In genomic region chr9:109640232-109641078, GRCh38 we compare ENCODE assay signal across 8 cellular contexts.
DNase-seq lines count a peak whose midpoint lies in the region; ATAC-seq and TF ChIP-seq lines count a peak whose summit lies in the region.

No MANE protein-coding gene starts in this region.

- H3K14ac ChIP-seq in trophoblast cell (ENCODE audit: low read length), result no peak overlapping the region

- ATAC-seq in HG03460 (IDR thresholded peaks at IDR 0.05; ENCODE audit: unreplicated experiment) (no peak), GM19328 (IDR thresholded peaks at IDR 0.05; ENCODE audit: unreplicated experiment) (no peak)

- H2BK12ac ChIP-seq in trophoblast cell (ENCODE audit: low read length), result no peak overlapping the region

- no peak for DNase-seq in AG04449 (ENCODE audit: low read depth, low spot score)
- DNase-seq in LHCN-M2 (ENCODE audit: low read depth), result peak; percentile 47
- peak; percentile 79 for DNase-seq in cardiac septum (ENCODE audit: low spot score)
- DNase-seq in trophoblast cell, result peak in 1 of 2 donors; percentile 7
- DNase-seq in GDM1 (lab: John Stamatoyannopoulos, UW), result no peak

- H3K9ac ChIP-seq in trophoblast cell (ENCODE audit: low read length), result no peak overlapping the region

- no peak for TF ChIP-seq CTCF in AG04449 (IDR thresholded peaks at IDR 0.05; ENCODE audit: insufficient read depth, low read length, missing control alignments)
- peak; percentile 23 for TF ChIP-seq CTCF in VCaP (conservative IDR thresholded peaks at IDR 0.05)

- intact Hi-C loops in cardiac septum (cut with DNase I), result loop anchor here (5.0 kb wide), 1 partner anchor 252 kb away; no protein-coding TSS in a partner anchor

- peak overlapping the region; percentile 67 for H3K4me2 ChIP-seq in trophoblast cell (ENCODE audit: low read length)

- H3K4ac ChIP-seq in trophoblast cell (ENCODE audit: low read depth, low read length), result no peak overlapping the region

- H3K27ac ChIP-seq in VCaP (no peak overlapping the region), trophoblast cell (ENCODE audit: low read depth, low read length) (no peak overlapping the region)

- CTCF ChIA-PET in AG04449 (lab: Yijun Ruan, JAX), result no interaction called here

- H2BK5ac ChIP-seq in trophoblast cell (ENCODE audit: low read depth, low read length, poor library complexity), result no peak overlapping the region

- no peak overlapping the region for H4K8ac ChIP-seq in trophoblast cell (ENCODE audit: low read depth, low read length)

- H3K27me3 ChIP-seq in trophoblast cell (ENCODE audit: insufficient read depth, low read length), result peaks cover 33% of the 10 kb centered on the region

- POLR2A ChIA-PET in AG04449 (lab: Yijun Ruan, JAX), result no interaction called here

- no peak overlapping the region for H4K91ac ChIP-seq in trophoblast cell (ENCODE audit: low read depth, low read length)

- no CpG with 5 or more reads among the region's 74 CpGs for WGBS in trophoblast cell (ENCODE audit: extremely low coverage, insufficient coverage, insufficient read length)

- H3K79me1 ChIP-seq in trophoblast cell (ENCODE audit: low read length), result no peaks in the 10 kb centered on the region

- H3K9me3 ChIP-seq in trophoblast cell (ENCODE audit: insufficient read depth, low read depth, low read length), result peaks cover 4% of the 10 kb centered on the region

- H3K4me3 ChIP-seq in AG04449 (ENCODE audit: low read depth, low read length) (peak overlapping the region; percentile 44), trophoblast cell (ENCODE audit: low read depth, low read length) (peak overlapping the region; percentile 37)

- no peaks in the 10 kb centered on the region for H3K79me2 ChIP-seq in trophoblast cell (ENCODE audit: control insufficient read depth, insufficient read depth, low read length, poor library complexity)

- no peak overlapping the region for H2BK120ac ChIP-seq in trophoblast cell (ENCODE audit: insufficient read depth, low read length, poor library complexity)

- no peak overlapping the region for H2AK5ac ChIP-seq in trophoblast cell (ENCODE audit: low read length)

- no peak overlapping the region for H2AFZ ChIP-seq in trophoblast cell (ENCODE audit: insufficient read depth, low read length, poor library complexity)

- H3K18ac ChIP-seq in trophoblast cell (ENCODE audit: low read length), result no peak overlapping the region

- H3K4me1 ChIP-seq in trophoblast cell (ENCODE audit: control insufficient read depth in 1 of 2, insufficient read depth in 2 of 2, low read length in 2 of 2), result peaks cover 0 to 6% of the 10 kb centered on the region in 2 experiments

- no peak overlapping the region for H3K23ac ChIP-seq in trophoblast cell (ENCODE audit: low read length)

- H3K36me3 ChIP-seq in trophoblast cell (ENCODE audit: control insufficient read depth in 1 of 2, insufficient read depth in 2 of 2, low read length in 2 of 2), result no peaks in the 10 kb centered on the region

- H4K12ac ChIP-seq in trophoblast cell (ENCODE audit: low read depth, low read length), result no peak overlapping the region

Comparison
In these comparisons a context has a peak if more than half of its experiments do, and no peak if none do; other contexts are left out.
1. DNase-seq: peak in LHCN-M2 (single experiment) and cardiac septum (single experiment); none in AG04449 (single experiment) and GDM1 (single experiment).